In the genomic region with DNA sequence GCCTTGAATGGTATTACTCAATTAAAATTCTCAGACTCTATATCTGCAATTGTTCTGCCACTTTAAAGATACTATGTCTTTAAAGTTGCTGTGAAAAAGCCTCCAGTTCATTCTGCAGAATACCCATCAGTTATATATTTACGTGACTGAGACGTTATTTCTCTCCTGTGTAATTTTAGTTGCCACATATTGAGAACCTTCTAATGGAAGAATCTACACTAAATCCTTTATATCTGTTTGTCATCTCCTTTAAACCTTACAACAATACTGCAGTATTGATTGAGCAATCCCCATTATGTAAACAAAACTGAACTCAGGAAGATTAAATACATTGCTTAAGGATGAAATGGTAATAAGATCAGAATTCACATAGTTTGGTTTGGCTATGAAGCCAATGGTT, we compare ENCODE assay signal across 24 cellular contexts. TPM values are rescaled to one million over a fixed set of nuclear protein-coding genes. Genes with fewer than 3 reads are reported as not detected.
DNase-seq lines count a peak whose midpoint lies in the region; ATAC-seq, FAIRE-seq and TF ChIP-seq lines count a peak whose summit lies in the region.
"Had no signal": no experiment of that assay in that cellular context is flagged by ENCODE, and none has a peak within 500 bp of the region (broad histone marks: within the 10 kb centered on the region; RNA-seq: fewer than 3 reads in every experiment).

No MANE protein-coding gene starts in this region.

- 6% methylated on average over 2 of the region's 2 CpGs for WGBS in A549 (ENCODE audit: missing lambda C conversion rate)
- 42% methylated on average over 2 of the region's 2 CpGs for WGBS in SK-N-SH (ENCODE audit: low lambda C conversion rate)

- H3K9ac ChIP-seq in BLaER1 treated with 17β-estradiol and CSF1 and Interleukin-3, amounts not matched to agents 10 nM and 100 nM, result no peak overlapping the region
- H3K9ac ChIP-seq in SK-N-SH, result no peak overlapping the region
- H3K9ac ChIP-seq: KMS-11 had no signal

- no peak for FAIRE-seq in A549 (lab: Jason Lieb, UNC)
- FAIRE-seq: D721Med had no signal

- no peak for TF ChIP-seq CTCF in A549 (IDR thresholded peaks at IDR 0.05)
- no peak for TF ChIP-seq CTCF in NB4 (IDR thresholded peaks at IDR 0.05; ENCODE audit: low read depth, low read length)
- TF ChIP-seq CTCF in SK-N-SH (IDR thresholded peaks at IDR 0.05), result no peak

- H3K79me2 ChIP-seq in SK-N-SH (ENCODE audit: insufficient read depth), result no peaks in the 10 kb centered on the region

- H3F3A ChIP-seq in SK-N-SH (replicated peaks; ENCODE audit: insufficient read depth), result no peaks in the 10 kb centered on the region

- TF ChIP-seq RAD21 in A549 (conservative IDR thresholded peaks at IDR 0.05 in 1 of 2, IDR thresholded peaks at IDR 0.05 in 1 of 2) (peak in 1 of 2 experiments; percentile 43; a peak in 2 of 5 replicates), SK-N-SH (IDR thresholded peaks at IDR 0.05; ENCODE audit: low read length) (no peak)

- H3K4me3 ChIP-seq in A549 (no peak overlapping the region), NB4 (ENCODE audit: low read depth, low read length) (no peak overlapping the region), SK-N-SH (ENCODE audit: low read depth in 2 of 2, low read length in 1 of 2) (no peak overlapping the region)
- no peak overlapping the region for H3K4me3 ChIP-seq in BLaER1 treated with 17β-estradiol and CSF1 and Interleukin-3, amounts not matched to agents 10 nM and 100 nM
- H3K4me3 ChIP-seq: PC-9, SJSA1 had no signal

- peak; percentile 51 to 71; a peak in 2 of 5 replicates for TF ChIP-seq EP300 in A549 (IDR thresholded peaks at IDR 0.05)
- no peak for TF ChIP-seq EP300 in SK-N-SH (IDR thresholded peaks at IDR 0.05; ENCODE audit: borderline replicate concordance in 1 of 2, low read depth in 1 of 2, low read length in 1 of 2)

- H3K27ac ChIP-seq in A549, result peak overlapping the region; percentile 61 to 62; a peak in 5 of 6 replicates
- H3K27ac ChIP-seq in BLaER1 treated with 17β-estradiol and CSF1 and Interleukin-3, amounts not matched to agents 10 nM and 100 nM, result peak overlapping the region in 7 of 11 experiments; percentile 47 to 73 (median 60); a peak in 10 of 22 replicates
- H3K27ac ChIP-seq in SK-N-SH (ENCODE audit: low read depth in 2 of 2, low read length in 1 of 2), result no peak overlapping the region
- H3K27ac ChIP-seq: KMS-11, PC-9, SJSA1 had no signal

- H3K36me3 ChIP-seq in BLaER1 treated with 17β-estradiol and CSF1 and Interleukin-3, amounts not matched to agents 10 nM and 100 nM, result no peaks in the 10 kb centered on the region; a peak in 1 of 22 replicates
- H3K36me3 ChIP-seq in SK-N-SH (replicated peaks in 1 of 2; ENCODE audit: control insufficient read depth in 1 of 2, insufficient read depth in 2 of 2, low read length in 1 of 2), result no peaks in the 10 kb centered on the region
- H3K36me3 ChIP-seq: BE2C, SJSA1 had no signal

- H3K4me2 ChIP-seq in A549 (peak overlapping the region; percentile 38), SK-N-SH (no peak overlapping the region)
- peak overlapping the region in 3 of 11 experiments; percentile 34 to 42 (median 39); a peak in 2 of 22 replicates for H3K4me2 ChIP-seq in BLaER1 treated with 17β-estradiol and CSF1 and Interleukin-3, amounts not matched to agents 10 nM and 100 nM
- H3K4me2 ChIP-seq: KMS-11, PC-9 had no signal

- H2AFZ ChIP-seq in SK-N-SH (ENCODE audit: low read depth), result no peak overlapping the region
- H2AFZ ChIP-seq: PC-9 had no signal

- H3K27me3 ChIP-seq in BLaER1 treated with 17β-estradiol and CSF1 and Interleukin-3, amounts not matched to agents 10 nM and 100 nM, result no peaks in the 10 kb centered on the region
- no peaks in the 10 kb centered on the region for H3K27me3 ChIP-seq in SK-N-SH (ENCODE audit: insufficient read depth)
- H3K27me3 ChIP-seq: BE2C, SJSA1 had no signal

- POLR2A ChIA-PET in A549 (lab: Yijun Ruan, JAX) (no interaction called here), SK-N-SH (lab: Yijun Ruan, JAX) (no interaction called here)

- H3K9me3 ChIP-seq in A549 (no peaks in the 10 kb centered on the region), SK-N-SH (0 out of 2 replicates have a peak, but pooled peaks cover 4% of the 10 kb centered on the region)
- H3K9me3 ChIP-seq in BLaER1 treated with 17β-estradiol and CSF1 and Interleukin-3, amounts not matched to agents 10 nM and 100 nM (replicated peaks in 1 of 11), result no peaks in the 10 kb centered on the region; a peak in 2 of 22 replicates
- H3K9me3 ChIP-seq: BE2C, SJSA1 had no signal

- CTCF ChIA-PET in A549 (lab: Yijun Ruan, JAX) (no interaction called here), SK-N-SH (lab: Yijun Ruan, JAX) (interaction anchor here (1.2 kb wide), 1 partner anchor 505 kb away, joined by 4 read pairs; no protein-coding TSS in a partner anchor)

- DNase-seq in A549 (ENCODE audit: low read depth in 1 of 2, low spot score in 1 of 2) (peak in 1 of 2 experiments; percentile 39), NB4 (ENCODE audit: low read depth) (peak; percentile 49), iris pigment epithelial cell (ENCODE audit: low read depth) (peak; percentile 7), NCI-H446 (lab: John Stamatoyannopoulos, UW) (no peak), SK-N-SH (no peak)
- DNase-seq: ACHN; BE2C; CD4-positive, CD25-positive, alpha-beta regulatory T cell; GOT3; HCEC 1CT; MV-4-11; NCI-H1694; NCI-H2081; NCI-H2227 treated with DMSO at 0.1 percent for 48 hours; NCI-H524 treated with DMSO at 0.1 percent for 48 hours; NCI-H774; PC-9; Right ventricle myocardium superior; T-helper 1 cell had no signal

- H3K4me1 ChIP-seq in A549, result peaks cover 24% of the 10 kb centered on the region
- H3K4me1 ChIP-seq in BLaER1 treated with 17β-estradiol and CSF1 and Interleukin-3, amounts not matched to agents 10 nM and 100 nM, result peaks cover 0 to 22% (median 18%) of the 10 kb centered on the region in 10 experiments; a peak in 14 of 20 replicates
- H3K4me1 ChIP-seq in SK-N-SH (ENCODE audit: control insufficient read depth in 1 of 2, insufficient read depth in 2 of 2, low read depth in 1 of 2, low read length in 1 of 2), result no peaks in the 10 kb centered on the region
- H3K4me1 ChIP-seq: BE2C, SJSA1 had no signal

- no peaks in the 10 kb centered on the region for H4K20me1 ChIP-seq in BLaER1 treated with 17β-estradiol and CSF1 and Interleukin-3, amounts not matched to agents 10 nM and 100 nM
- H4K20me1 ChIP-seq in SK-N-SH (ENCODE audit: insufficient read depth), result no peaks in the 10 kb centered on the region

- no peaks in the 10 kb centered on the region for H3K9me2 ChIP-seq in SK-N-SH

- TF ChIP-seq POLR2A in A549 (IDR thresholded peaks at IDR 0.05; ENCODE audit: low read length), result no peak
- no peak for TF ChIP-seq POLR2A in NB4 (IDR thresholded peaks at IDR 0.05; ENCODE audit: extremely low read depth, insufficient read length)

- ATAC-seq in A549 (peak; percentile 30 to 59; a peak in 4 of 6 replicates), GM21390 (IDR thresholded peaks at IDR 0.05; ENCODE audit: unreplicated experiment) (no peak)

TF ChIP-seq in A549, 52 proteins besides CTCF, POLR2A, EP300 and RAD21 (continues in another document):
- no peak for TF ChIP-seq MAX (IDR thresholded peaks at IDR 0.05)
- peak; percentile 83 to 95 for TF ChIP-seq CEBPB (IDR thresholded peaks at IDR 0.05)
- no peak for TF ChIP-seq POLR2AphosphoS2 (conservative IDR thresholded peaks at IDR 0.05; ENCODE audit: low read length)
- TF ChIP-seq GATA3 (IDR thresholded peaks at IDR 0.05; ENCODE audit: borderline replicate concordance), result peak; percentile 72
- TF ChIP-seq, protein P1, sequence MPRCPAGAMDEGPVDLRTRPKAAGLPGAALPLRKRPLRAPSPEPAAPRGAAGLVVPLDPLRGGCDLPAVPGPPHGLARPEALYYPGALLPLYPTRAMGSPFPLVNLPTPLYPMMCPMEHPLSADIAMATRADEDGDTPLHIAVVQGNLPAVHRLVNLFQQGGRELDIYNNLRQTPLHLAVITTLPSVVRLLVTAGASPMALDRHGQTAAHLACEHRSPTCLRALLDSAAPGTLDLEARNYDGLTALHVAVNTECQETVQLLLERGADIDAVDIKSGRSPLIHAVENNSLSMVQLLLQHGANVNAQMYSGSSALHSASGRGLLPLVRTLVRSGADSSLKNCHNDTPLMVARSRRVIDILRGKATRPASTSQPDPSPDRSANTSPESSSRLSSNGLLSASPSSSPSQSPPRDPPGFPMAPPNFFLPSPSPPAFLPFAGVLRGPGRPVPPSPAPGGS (IDR thresholded peaks at IDR 0.05), result 0 out of 3 replicates have a peak, but pooled peaks have one; percentile 46

TF ChIP-seq in SK-N-SH, 30 proteins besides CTCF, POLR2A, EP300 and RAD21 (continues in another document):
- no peak for TF ChIP-seq CHD2 (IDR thresholded peaks at IDR 0.05; ENCODE audit: low read length, partially characterized antibody)
- no peak for TF ChIP-seq NFIC (IDR thresholded peaks at IDR 0.05; ENCODE audit: borderline replicate concordance)
- TF ChIP-seq TAF1 (IDR thresholded peaks at IDR 0.05; ENCODE audit: borderline replicate concordance, low read depth, low read length), result no peak
- no peak for TF ChIP-seq TCF12 (IDR thresholded peaks at IDR 0.05)
- TF ChIP-seq ELF1 (IDR thresholded peaks at IDR 0.05), result no peak
- TF ChIP-seq MAX (IDR thresholded peaks at IDR 0.05; ENCODE audit: low read depth), result no peak
- no peak for TF ChIP-seq RCOR1 (IDR thresholded peaks at IDR 0.05; ENCODE audit: low read length)
- TF ChIP-seq FOXJ3 (CRISPR knock-in tag; IDR thresholded peaks at IDR 0.05), result no peak
- TF ChIP-seq TEAD4 (IDR thresholded peaks at IDR 0.05; ENCODE audit: borderline replicate concordance, insufficient read depth), result no peak
- no peak for TF ChIP-seq NRF1 (IDR thresholded peaks at IDR 0.05; ENCODE audit: low read depth, low read length)

RNA-seq across cellular contexts. Expression of gene GPR141, which starts 30.0 kb away (rescaled TPM):
- 0.49 and 0.61 TPM in 2 replicates for polyA plus RNA-seq in A549 (2011; rRNA removed)
- polyA plus RNA-seq in A549 (2012; cell fraction: cytosol; rRNA removed), result 0.12 TPM in 1 of 2 replicates, not detected in the other
- not detected in 2 replicates for polyA plus RNA-seq in A549 (2012; cell fraction: nucleus; rRNA removed)
- 0.11 to 0.12 TPM in 2 of 3 replicates, not detected in the other for polyA plus RNA-seq in A549 (2017; fragmentation: RNase III; extraction: RNeasy Plus Mini Kit Qiagen cat#74134 plus additional on column Dnase treatment)
- polyA minus RNA-seq in A549 (2011; rRNA and poly(A)+ RNA removed), result 0.62 TPM in 1 of 2 replicates, not detected in the other
- polyA plus RNA-seq in SK-N-SH (2012; rRNA removed), result not detected in 2 replicates
- not detected in 2 replicates for polyA plus RNA-seq in SK-N-SH (2012; cell fraction: cytosol; rRNA removed)
- not detected in 2 replicates for polyA plus RNA-seq in SK-N-SH (2012; cell fraction: nucleus; rRNA removed)
- polyA plus RNA-seq: CD4-positive, CD25-positive, alpha-beta regulatory T cell had no signal

Comparison
In these comparisons a context has a peak if more than half of its experiments do, and no peak if none do; other contexts are left out.
1. DNase-seq: peak in NB4 (single experiment) and iris pigment epithelial cell (single experiment); none in NCI-H446 (0 of 2) and SK-N-SH (single experiment).
2. H3K27ac ChIP-seq: peak in A549 (2 of 2) and BLaER1 treated with 17β-estradiol and CSF1 and Interleukin-3, amounts not matched to agents 10 nM and 100 nM (7 of 11); none in SK-N-SH (0 of 2).
3. Of the 12 proteins assayed by ChIP-seq in both A549 and SK-N-SH: peak only in A549: EP300 and SMC3; only in SK-N-SH: none; in both: none; in neither: 8; mixed calls (peak in some experiments, not most) for 2.